15 cellular contexts compared by ENCODE assay signal in the genomic region with DNA sequence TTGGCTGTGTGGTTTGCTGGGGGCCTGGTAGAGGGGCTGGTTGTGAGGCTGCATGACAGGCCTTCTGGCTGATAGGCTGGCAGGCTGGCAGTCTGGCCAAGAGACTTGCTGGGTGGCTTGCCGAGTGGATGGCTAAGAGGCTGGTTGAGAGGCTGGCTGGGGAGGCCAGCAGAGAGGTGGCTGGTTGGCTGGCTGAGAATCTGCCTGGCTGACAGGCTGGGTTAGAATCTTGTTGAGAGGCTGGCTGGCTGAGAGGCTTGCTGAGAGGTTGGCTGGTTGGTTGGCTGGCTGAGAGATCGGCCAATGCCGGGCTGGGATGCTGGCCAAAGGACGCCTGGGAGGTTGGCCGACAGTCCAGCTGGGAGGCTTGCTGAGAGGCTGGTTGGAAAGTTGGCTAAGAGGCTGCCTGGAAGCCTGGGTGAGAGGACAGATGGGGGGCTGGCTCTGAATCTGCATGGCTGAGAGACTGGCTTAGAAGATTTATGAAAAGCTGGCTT. TPM values are rescaled to one million over a fixed set of nuclear protein-coding genes. Genes with fewer than 3 reads are reported as not detected.
A peak's percentile ranks its signal among the peaks of the same experiment; 100 is the strongest.
DNase-seq lines count a peak whose midpoint lies in the region; ATAC-seq and TF ChIP-seq lines count a peak whose summit lies in the region.
"Had no signal": no experiment of that assay in that cellular context is flagged by ENCODE, and none has a peak within 500 bp of the region (broad histone marks: within the 10 kb centered on the region; RNA-seq: fewer than 3 reads in every experiment).

No MANE protein-coding gene starts in this region.

- no peak for TF ChIP-seq EP300 in esophagus muscularis mucosa (IDR thresholded peaks at IDR 0.05)

- H3K4me3 ChIP-seq in esophagus muscularis mucosa, result peak overlapping the region in 1 of 4 donors; percentile 9
- H3K4me3 ChIP-seq: GM12878, GM23338, tibial nerve had no signal

- peak overlapping the region; percentile 45 to 68 (median 60) for H3K27ac ChIP-seq in esophagus muscularis mucosa (replicated peaks in 1 of 4)
- H3K27ac ChIP-seq: epithelial cell of prostate, tibial nerve had no signal

- H3K9me3 ChIP-seq in esophagus muscularis mucosa, result no peaks in the 10 kb centered on the region
- H3K9me3 ChIP-seq: tibial nerve had no signal

- CTCF ChIA-PET in WTC11 (lab: Charles Lee), result no interaction called here

- H3K4me3 Mint-ChIP-seq in nephron progenitor cell (no peak overlapping the region), WTC11 (no peak overlapping the region)
- H3K4me3 Mint-ChIP-seq: activated CD4-positive, alpha-beta T cell treated with anti-CD3 and anti-CD28 coated beads, Interleukin-2, amount 10 ng/mL, durations not matched to agents 7 days and 5 days; GM23338 had no signal

- TF ChIP-seq POLR2A in esophagus muscularis mucosa (IDR thresholded peaks at IDR 0.05; ENCODE audit: low read depth), result no peak

- H3K9me3 Mint-ChIP-seq in nephron progenitor cell (no peaks in the 10 kb centered on the region), WTC11 (0 out of 2 replicates have a peak, but pooled peaks cover 3% of the 10 kb centered on the region)
- H3K9me3 Mint-ChIP-seq: activated CD4-positive, alpha-beta T cell treated with anti-CD3 and anti-CD28 coated beads, Interleukin-2, amount 10 ng/mL, durations not matched to agents 7 days and 5 days; GM23338 had no signal

- no peak for TF ChIP-seq CTCF in esophagus muscularis mucosa (IDR thresholded peaks at IDR 0.05)
- no peak for TF ChIP-seq CTCF in nephron progenitor cell (IDR thresholded peaks at IDR 0.05)
- TF ChIP-seq CTCF in WTC11 (IDR thresholded peaks at IDR 0.05), result no peak

- no peaks in the 10 kb centered on the region for H3K36me3 Mint-ChIP-seq in nephron progenitor cell (ENCODE audit: low read depth)
- no peaks in the 10 kb centered on the region for H3K36me3 Mint-ChIP-seq in WTC11

- H3K27me3 ChIP-seq in esophagus muscularis mucosa, result no peaks in the 10 kb centered on the region
- H3K27me3 ChIP-seq: tibial nerve had no signal

- POLR2A ChIA-PET in WTC11 (lab: Charles Lee), result no interaction called here

- H3K27me3 Mint-ChIP-seq in nephron progenitor cell (ENCODE audit: low read depth, poor library complexity) (peaks cover 15% of the 10 kb centered on the region), WTC11 (ENCODE audit: low read depth) (no peaks in the 10 kb centered on the region)

- DNase-seq in Right ventricle myocardium inferior (ENCODE audit: missing footprints), result peak; percentile 87
- DNase-seq in cardiac septum (ENCODE audit: low spot score), result no peak
- no peak for DNase-seq in esophagus muscularis mucosa (ENCODE audit: extremely low spot score)
- no peak for DNase-seq in nephron progenitor cell
- no peak for DNase-seq in SKM-1 treated with dmso at 0.1 percent for 144 hours (lab: John Stamatoyannopoulos, UW; ENCODE audit: unreplicated experiment)
- DNase-seq in WTC11 (ENCODE audit: low spot score), result no peak
- DNase-seq: activated CD4-positive, alpha-beta T cell treated with anti-CD3 and anti-CD28 coated beads, Interleukin-2, amount 10 ng/mL, durations not matched to agents 7 days and 5 days had no signal

- intact Hi-C loops in Right ventricle myocardium inferior (cut with DNase I) (no loop called here), cardiac septum (cut with DNase I) (no loop called here), esophagus muscularis mucosa (cut with DNase I) (no loop called here)

- no peaks in the 10 kb centered on the region for H3K36me3 ChIP-seq in esophagus muscularis mucosa
- H3K36me3 ChIP-seq: tibial nerve had no signal

- 78% methylated on average over 5 of the region's 5 CpGs for WGBS in esophagus muscularis mucosa

- ATAC-seq in Right ventricle myocardium inferior, result peak; percentile 85
- ATAC-seq in HG02759 (IDR thresholded peaks at IDR 0.05; ENCODE audit: unreplicated experiment), result no peak
- ATAC-seq in WTC11, result no peak
- ATAC-seq in HG03520 (IDR thresholded peaks at IDR 0.05; ENCODE audit: unreplicated experiment), result no peak
- ATAC-seq: GM12878, GM23338 had no signal

- H3K4me1 Mint-ChIP-seq in nephron progenitor cell (peaks cover 7% of the 10 kb centered on the region), WTC11 (peaks cover 10% of the 10 kb centered on the region)
- H3K4me1 Mint-ChIP-seq: activated CD4-positive, alpha-beta T cell treated with anti-CD3 and anti-CD28 coated beads, Interleukin-2, amount 10 ng/mL, durations not matched to agents 7 days and 5 days had no signal

- peak overlapping the region; percentile 78 for H3K27ac Mint-ChIP-seq in nephron progenitor cell
- H3K27ac Mint-ChIP-seq in WTC11, result no peak overlapping the region; the same call in 1 of the 2 replicates
- H3K27ac Mint-ChIP-seq: activated CD4-positive, alpha-beta T cell treated with anti-CD3 and anti-CD28 coated beads, Interleukin-2, amount 10 ng/mL, durations not matched to agents 7 days and 5 days; GM23338 had no signal

- peaks cover 0 to 43% (median 23%) of the 10 kb centered on the region in 4 donors for H3K4me1 ChIP-seq in esophagus muscularis mucosa
- H3K4me1 ChIP-seq: tibial nerve had no signal

TF ChIP-seq in WTC11, 78 proteins besides CTCF, POLR2A, EP300 and RAD21 (continues in another document):
- TF ChIP-seq SMAD4 (CRISPR knock-in tag; IDR thresholded peaks at IDR 0.05), result no peak
- TF ChIP-seq, protein P1, sequence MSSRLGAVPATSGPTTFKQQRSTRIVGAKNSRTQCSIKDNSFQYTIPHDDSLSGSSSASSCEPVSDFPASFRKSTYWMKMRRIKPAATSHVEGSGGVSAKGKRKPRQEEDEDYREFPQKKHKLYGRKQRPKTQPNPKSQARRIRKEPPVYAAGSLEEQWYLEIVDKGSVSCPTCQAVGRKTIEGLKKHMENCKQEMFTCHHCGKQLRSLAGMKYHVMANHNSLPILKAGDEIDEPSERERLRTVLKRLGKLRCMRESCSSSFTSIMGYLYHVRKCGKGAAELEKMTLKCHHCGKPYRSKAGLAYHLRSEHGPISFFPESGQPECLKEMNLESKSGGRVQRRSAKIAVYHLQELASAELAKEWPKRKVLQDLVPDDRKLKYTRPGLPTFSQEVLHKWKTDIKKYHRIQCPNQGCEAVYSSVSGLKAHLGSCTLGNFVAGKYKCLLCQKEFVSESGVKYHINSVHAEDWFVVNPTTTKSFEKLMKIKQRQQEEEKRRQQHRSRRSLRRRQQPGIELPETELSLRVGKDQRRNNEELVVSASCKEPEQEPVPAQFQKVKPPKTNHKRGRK (CRISPR knock-in tag; IDR thresholded peaks at IDR 0.05; ENCODE audit: borderline replicate concordance), result no peak
- no peak for TF ChIP-seq NFYB (CRISPR knock-in tag; conservative IDR thresholded peaks at IDR 0.05; ENCODE audit: low read depth)
- TF ChIP-seq, protein P2, sequence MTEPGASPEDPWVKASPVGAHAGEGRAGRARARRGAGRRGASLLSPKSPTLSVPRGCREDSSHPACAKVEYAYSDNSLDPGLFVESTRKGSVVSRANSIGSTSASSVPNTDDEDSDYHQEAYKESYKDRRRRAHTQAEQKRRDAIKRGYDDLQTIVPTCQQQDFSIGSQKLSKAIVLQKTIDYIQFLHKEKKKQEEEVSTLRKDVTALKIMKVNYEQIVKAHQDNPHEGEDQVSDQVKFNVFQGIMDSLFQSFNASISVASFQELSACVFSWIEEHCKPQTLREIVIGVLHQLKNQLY (CRISPR knock-in tag; IDR thresholded peaks at IDR 0.05), result no peak
- TF ChIP-seq, protein P3, sequence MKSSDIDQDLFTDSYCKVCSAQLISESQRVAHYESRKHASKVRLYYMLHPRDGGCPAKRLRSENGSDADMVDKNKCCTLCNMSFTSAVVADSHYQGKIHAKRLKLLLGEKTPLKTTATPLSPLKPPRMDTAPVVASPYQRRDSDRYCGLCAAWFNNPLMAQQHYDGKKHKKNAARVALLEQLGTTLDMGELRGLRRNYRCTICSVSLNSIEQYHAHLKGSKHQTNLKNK (CRISPR knock-in tag; IDR thresholded peaks at IDR 0.05), result no peak
- TF ChIP-seq, protein P4, sequence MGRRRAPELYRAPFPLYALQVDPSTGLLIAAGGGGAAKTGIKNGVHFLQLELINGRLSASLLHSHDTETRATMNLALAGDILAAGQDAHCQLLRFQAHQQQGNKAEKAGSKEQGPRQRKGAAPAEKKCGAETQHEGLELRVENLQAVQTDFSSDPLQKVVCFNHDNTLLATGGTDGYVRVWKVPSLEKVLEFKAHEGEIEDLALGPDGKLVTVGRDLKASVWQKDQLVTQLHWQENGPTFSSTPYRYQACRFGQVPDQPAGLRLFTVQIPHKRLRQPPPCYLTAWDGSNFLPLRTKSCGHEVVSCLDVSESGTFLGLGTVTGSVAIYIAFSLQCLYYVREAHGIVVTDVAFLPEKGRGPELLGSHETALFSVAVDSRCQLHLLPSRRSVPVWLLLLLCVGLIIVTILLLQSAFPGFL (CRISPR knock-in tag; IDR thresholded peaks at IDR 0.05; ENCODE audit: borderline replicate concordance), result no peak
- TF ChIP-seq ESRRA (CRISPR knock-in tag; IDR thresholded peaks at IDR 0.05; ENCODE audit: borderline replicate concordance), result no peak
- TF ChIP-seq, protein P5, sequence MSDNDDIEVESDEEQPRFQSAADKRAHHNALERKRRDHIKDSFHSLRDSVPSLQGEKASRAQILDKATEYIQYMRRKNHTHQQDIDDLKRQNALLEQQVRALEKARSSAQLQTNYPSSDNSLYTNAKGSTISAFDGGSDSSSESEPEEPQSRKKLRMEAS (CRISPR knock-in tag; IDR thresholded peaks at IDR 0.05), result no peak
- TF ChIP-seq, protein P6, sequence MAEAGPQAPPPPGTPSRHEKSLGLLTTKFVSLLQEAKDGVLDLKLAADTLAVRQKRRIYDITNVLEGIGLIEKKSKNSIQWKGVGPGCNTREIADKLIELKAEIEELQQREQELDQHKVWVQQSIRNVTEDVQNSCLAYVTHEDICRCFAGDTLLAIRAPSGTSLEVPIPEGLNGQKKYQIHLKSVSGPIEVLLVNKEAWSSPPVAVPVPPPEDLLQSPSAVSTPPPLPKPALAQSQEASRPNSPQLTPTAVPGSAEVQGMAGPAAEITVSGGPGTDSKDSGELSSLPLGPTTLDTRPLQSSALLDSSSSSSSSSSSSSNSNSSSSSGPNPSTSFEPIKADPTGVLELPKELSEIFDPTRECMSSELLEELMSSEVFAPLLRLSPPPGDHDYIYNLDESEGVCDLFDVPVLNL (CRISPR knock-in tag; IDR thresholded peaks at IDR 0.05; ENCODE audit: borderline replicate concordance, low read depth), result no peak
- TF ChIP-seq TP53 (CRISPR knock-in tag; IDR thresholded peaks at IDR 0.05), result no peak

RNA-seq across cellular contexts. Expression of a gene that starts 35.9 kb away (rescaled TPM):
- not detected for total RNA-seq in Right ventricle myocardium inferior
- total RNA-seq in cardiac septum, result not detected
- not detected for total RNA-seq in esophagus muscularis mucosa
- total RNA-seq in WTC11 (2021), result 0.20 to 0.27 TPM in 2 of 3 replicates, not detected in the other
- total RNA-seq: activated CD4-positive, alpha-beta T cell treated with anti-CD3 and anti-CD28 coated beads, Interleukin-2, amount 10 ng/mL, durations not matched to agents 7 days and 5 days; bronchial epithelial cell; GM12878; GM23338; HT1080 had no signal
